Comparison of ENCODE assay signal across 13 cellular contexts in genomic region chr12:6161124-6161882, GRCh38. TPM values are rescaled to one million over a fixed set of nuclear protein-coding genes. Genes with fewer than 3 reads are reported as not detected.
DNase-seq lines count a peak whose midpoint lies in the region; ATAC-seq and TF ChIP-seq lines count a peak whose summit lies in the region.
"Had no signal": no experiment of that assay in that cellular context is flagged by ENCODE, and none has a peak within 500 bp of the region (broad histone marks: within the 10 kb centered on the region; RNA-seq: fewer than 3 reads in every experiment).

No MANE protein-coding gene starts in this region.

- peak overlapping the region; percentile 37 for H3K27ac ChIP-seq in right cardiac atrium (ENCODE audit: low read length)
- no peak overlapping the region for H3K27ac ChIP-seq in trophoblast cell (ENCODE audit: low read depth, low read length)
- H3K27ac ChIP-seq: breast epithelium had no signal

- H3K4me2 ChIP-seq in trophoblast cell (ENCODE audit: low read length): no peak overlapping the region

- H3K4me3 ChIP-seq in right cardiac atrium (ENCODE audit: low read length): no peak overlapping the region
- H3K4me3 ChIP-seq in trophoblast cell (ENCODE audit: low read depth, low read length): no peak overlapping the region
- H3K4me3 ChIP-seq: breast epithelium had no signal

- WGBS in right cardiac atrium: 33% methylated on average over 16 of the region's 16 CpGs
- no CpG with 5 or more reads among the region's 16 CpGs for WGBS in trophoblast cell (ENCODE audit: extremely low coverage, insufficient coverage, insufficient read length)

- no peaks in the 10 kb centered on the region for H3K36me3 ChIP-seq in trophoblast cell (ENCODE audit: control insufficient read depth in 1 of 2, insufficient read depth in 2 of 2, low read length in 2 of 2)
- H3K36me3 ChIP-seq: breast epithelium had no signal

- H4K8ac ChIP-seq in trophoblast cell (ENCODE audit: low read depth, low read length): no peak overlapping the region

- no peaks in the 10 kb centered on the region for H3K9me3 ChIP-seq in right cardiac atrium (ENCODE audit: control insufficient read depth, low read length)
- H3K9me3 ChIP-seq in trophoblast cell (ENCODE audit: insufficient read depth, low read depth, low read length): no peaks in the 10 kb centered on the region
- H3K9me3 ChIP-seq: breast epithelium had no signal

- peak overlapping the region; percentile 57 for H4K91ac ChIP-seq in trophoblast cell (ENCODE audit: low read depth, low read length)

- H3K79me1 ChIP-seq in trophoblast cell (ENCODE audit: low read length): peaks cover 22% of the 10 kb centered on the region

- intact Hi-C loops in right cardiac atrium (cut with DNase I): no loop called here

- peaks cover 4% of the 10 kb centered on the region for H3K4me1 ChIP-seq in right cardiac atrium (ENCODE audit: control insufficient read depth, insufficient read depth, low read length)
- H3K4me1 ChIP-seq in trophoblast cell (ENCODE audit: control insufficient read depth in 1 of 2, insufficient read depth in 2 of 2, low read length in 2 of 2): peaks cover 6 to 19% of the 10 kb centered on the region in 2 experiments
- H3K4me1 ChIP-seq: breast epithelium had no signal

- no peaks in the 10 kb centered on the region for H3K9me3 Mint-ChIP-seq in chondrocyte (ENCODE audit: low read depth)

- no peak overlapping the region for H2AFZ ChIP-seq in trophoblast cell (ENCODE audit: insufficient read depth, low read length, poor library complexity)

- no peaks in the 10 kb centered on the region for H3K27me3 Mint-ChIP-seq in chondrocyte (ENCODE audit: low read depth)

- no peak overlapping the region for H3K18ac ChIP-seq in trophoblast cell (ENCODE audit: low read length)

- peak overlapping the region; percentile 62 for H2BK12ac ChIP-seq in trophoblast cell (ENCODE audit: low read length)

- peak overlapping the region; percentile 77 for H2BK120ac ChIP-seq in trophoblast cell (ENCODE audit: insufficient read depth, low read length, poor library complexity)

- peak overlapping the region; percentile 61 for H3K14ac ChIP-seq in trophoblast cell (ENCODE audit: low read length)

- H3K4me3 Mint-ChIP-seq in chondrocyte (ENCODE audit: unreplicated experiment): no peak overlapping the region

- H3K79me2 ChIP-seq in trophoblast cell (ENCODE audit: control insufficient read depth, insufficient read depth, low read length, poor library complexity): no peaks in the 10 kb centered on the region

- no peak overlapping the region for H3K4ac ChIP-seq in trophoblast cell (ENCODE audit: low read depth, low read length)

- ATAC-seq in right cardiac atrium: peak; percentile 59 to 85
- no peak for ATAC-seq in HG03520 (IDR thresholded peaks at IDR 0.05; ENCODE audit: unreplicated experiment)
- no peak for ATAC-seq in HG03432 (IDR thresholded peaks at IDR 0.05; ENCODE audit: unreplicated experiment)
- ATAC-seq: Panc1 had no signal

- no peaks in the 10 kb centered on the region for H3K27me3 ChIP-seq in right cardiac atrium (ENCODE audit: control insufficient read depth, insufficient read depth)
- no peaks in the 10 kb centered on the region for H3K27me3 ChIP-seq in trophoblast cell (ENCODE audit: insufficient read depth, low read length)
- H3K27me3 ChIP-seq: breast epithelium had no signal

- peaks cover 34% of the 10 kb centered on the region for H3K4me1 Mint-ChIP-seq in chondrocyte (ENCODE audit: low read depth)

- H2AK5ac ChIP-seq in trophoblast cell (ENCODE audit: low read length): peak overlapping the region; percentile 14

- H3K36me3 Mint-ChIP-seq in chondrocyte (ENCODE audit: low read depth): no peaks in the 10 kb centered on the region

- H3K27ac Mint-ChIP-seq in chondrocyte (ENCODE audit: unreplicated experiment): peak overlapping the region; percentile 66

- no peak overlapping the region for H3K9ac ChIP-seq in trophoblast cell (ENCODE audit: low read length)

- DNase-seq in HCEC 1CT (peak; percentile 51), chondrocyte (ENCODE audit: low spot score) (no peak), right cardiac atrium (peak; percentile 65 to 84 (median 82)), trophoblast cell (no peak), H4 (ENCODE audit: low spot score) (no peak)
- DNase-seq in activated CD8-positive, alpha-beta memory T cell treated with anti-CD3 and anti-CD28 coated beads for 24 hours: no peak
- DNase-seq: activated CD4-positive, alpha-beta T cell treated with anti-CD3 and anti-CD28 coated beads, Interleukin-2, amount 50 U/mL, for 4 hours; NCI-H1048 had no signal

- H4K12ac ChIP-seq in trophoblast cell (ENCODE audit: low read depth, low read length): no peak overlapping the region

- H3K23ac ChIP-seq in trophoblast cell (ENCODE audit: low read length): no peak overlapping the region

- no peak for TF ChIP-seq CTCF in chondrocyte (IDR thresholded peaks at IDR 0.05)

- no peak overlapping the region for H2BK5ac ChIP-seq in trophoblast cell (ENCODE audit: low read depth, low read length, poor library complexity)

RNA-seq across cellular contexts. Expression of gene VWF, which starts 36.8 kb away (rescaled TPM):
- total RNA-seq in chondrocyte (0.05 to 0.08 TPM (median 0.07 TPM) in 3 replicates), right cardiac atrium (100 to 1,000 TPM; 144 to 388 (median 269) TPM)
- 181 TPM for polyA plus RNA-seq in right cardiac atrium
- 0.82 and 1.1 TPM in 2 replicates for polyA plus RNA-seq in trophoblast cell (2013)
- total RNA-seq in H4 (2014; rRNA removed; shearing (Covaris generic)): 0.08 and 0.23 TPM in 2 replicates
- total RNA-seq: HT1080 had no signal

RNA-seq across cellular contexts. Expression of gene CD9, which starts 38.9 kb away (rescaled TPM):
- total RNA-seq in chondrocyte (54.7 to 62.1 TPM (median 60.7 TPM) in 3 replicates), right cardiac atrium (100 to 1,000 TPM; 117 to 248 (median 134) TPM)
- polyA plus RNA-seq in right cardiac atrium: 212 TPM
- 675 and 739 TPM in 2 replicates for polyA plus RNA-seq in trophoblast cell (2013)
- 86.6 and 133 TPM in 2 replicates for total RNA-seq in H4 (2014; rRNA removed; shearing (Covaris generic))

Comparison
In these comparisons a context has a peak if more than half of its experiments do, and no peak if none do; other contexts are left out.
1. DNase-seq: peak in HCEC 1CT (single experiment) and right cardiac atrium (3 of 3); none in chondrocyte (single experiment), trophoblast cell (0 of 2), activated CD8-positive, alpha-beta memory T cell treated with anti-CD3 and anti-CD28 coated beads for 24 hours (single experiment) and H4 (single experiment).
2. ATAC-seq: peak in right cardiac atrium (2 of 2); none in HG03520 (single experiment) and HG03432 (single experiment).
3. RNA of gene VWF, which starts 36.8 kb away (total RNA-seq): 144 to 388 TPM in right cardiac atrium; 0.08 to 0.23 TPM in H4 and 0.05 to 0.08 TPM in chondrocyte; every median in the first group is over 100 times any median in the second.